25 cellular contexts compared by ENCODE assay signal in genomic region chr12:93723568-93723930, GRCh38.
"Had no signal": no experiment of that assay in that cellular context is flagged by ENCODE, and none has a peak within 500 bp of the region (broad histone marks: within the 10 kb centered on the region; RNA-seq: fewer than 3 reads in every experiment).

No MANE protein-coding gene starts in this region.

- H3K4me2 ChIP-seq: neural progenitor cell had no signal

- H3K9me3 ChIP-seq: prostate gland, right atrium auricular region, suprapubic skin, transverse colon, uterus had no signal

- H3K9ac ChIP-seq: neural progenitor cell had no signal

- H3K27ac Mint-ChIP-seq: activated naive CD4-positive, alpha-beta T cell treated with anti-CD3 and anti-CD28 coated beads for 36 hours; naive thymus-derived CD4-positive, alpha-beta T cell; neural progenitor cell; stimulated activated naive CD8-positive, alpha-beta T cell treated with anti-CD3 and anti-CD28 coated beads, Interleukin-15, Interleukin-2, amounts not matched to agents 100 ng/mL and 50 ng/mL, for 24 hours had no signal

- H3K4me3 Mint-ChIP-seq: activated naive CD4-positive, alpha-beta T cell treated with anti-CD3 and anti-CD28 coated beads for 36 hours; activated T-cell treated with anti-CD3 and anti-CD28 coated beads, Interleukin-2, amount 50 U/mL, for 4 hours; central memory CD8-positive, alpha-beta T cell; naive thymus-derived CD4-positive, alpha-beta T cell; neural progenitor cell; stimulated activated naive CD8-positive, alpha-beta T cell treated with anti-CD3 and anti-CD28 coated beads, Interleukin-15, Interleukin-2, amounts not matched to agents 100 ng/mL and 50 ng/mL, for 24 hours had no signal

- H3K4me3 ChIP-seq: mucosa of descending colon, neural progenitor cell, prostate gland, right atrium auricular region, suprapubic skin, transverse colon, uterus had no signal

- H2AFZ ChIP-seq: neural progenitor cell had no signal

- ATAC-seq: activated T-cell treated with anti-CD3 and anti-CD28 coated beads, Interleukin-2, amount 50 U/mL, for 4 hours; left lobe of liver; mucosa of descending colon; naive thymus-derived CD4-positive, alpha-beta T cell had no signal

- H3K27me3 ChIP-seq: brain microvascular endothelial cell, neural progenitor cell, right atrium auricular region, suprapubic skin, transverse colon, uterus had no signal

- H3K27ac ChIP-seq: brain microvascular endothelial cell, neural progenitor cell, prostate gland, right atrium auricular region, suprapubic skin, transverse colon, uterus, VCaP had no signal

- H3K9me3 Mint-ChIP-seq: central memory CD8-positive, alpha-beta T cell had no signal

- DNase-seq: activated CD4-positive, alpha-beta T cell treated with anti-CD3 and anti-CD28 coated beads, Interleukin-2, amount 50 U/mL, for 1 hour; activated CD4-positive, CD25-positive, alpha-beta regulatory T cell treated with anti-CD3 and anti-CD28 coated beads, Interleukin-2, amount 50 U/mL, for 72 hours; activated CD8-positive, alpha-beta memory T cell treated with anti-CD3 and anti-CD28 coated beads, Interleukin-2, amount 50 U/mL, for 4 hours; activated naive CD4-positive, alpha-beta T cell treated with anti-CD3 and anti-CD28 coated beads for 36 hours; activated T-cell treated with anti-CD3 and anti-CD28 coated beads, Interleukin-2, amount 50 U/mL, for 4 hours; brain microvascular endothelial cell; cortex of kidney; erythroblast; hypothalamus; kidney; mucosa of descending colon; naive thymus-derived CD4-positive, alpha-beta T cell; small intestine; stimulated activated CD4-positive, alpha-beta T cell treated with anti-CD3 and anti-CD28 coated beads, Interleukin-15, amount 100 ng/mL, for 24 hours; stimulated activated CD4-positive, alpha-beta T cell treated with anti-CD3 and anti-CD28 coated beads, Interleukin-2, amount 100 ng/mL, for 48 hours; transverse colon; uterus had no signal

- H3K27me3 Mint-ChIP-seq: central memory CD8-positive, alpha-beta T cell; naive thymus-derived CD4-positive, alpha-beta T cell; stimulated activated naive CD8-positive, alpha-beta T cell treated with anti-CD3 and anti-CD28 coated beads, Interleukin-15, Interleukin-2, amounts not matched to agents 100 ng/mL and 50 ng/mL, for 24 hours had no signal

- H3K36me3 Mint-ChIP-seq: neural progenitor cell had no signal

- H3K36me3 ChIP-seq: brain microvascular endothelial cell, neural progenitor cell, prostate gland, right atrium auricular region, suprapubic skin, transverse colon, uterus had no signal
